In genomic region chr11:134632347-134633119, GRCh38 we compare ENCODE assay signal across 19 cellular contexts.
"Had no signal": no experiment of that assay in that cellular context is flagged by ENCODE, and none has a peak within 500 bp of the region (broad histone marks: within the 10 kb centered on the region; RNA-seq: fewer than 3 reads in every experiment).

No MANE protein-coding gene starts in this region.

- H3K27me3 Mint-ChIP-seq: activated CD4-positive, alpha-beta T cell treated with anti-CD3 and anti-CD28 coated beads, Interleukin-2, amount 10 ng/mL, durations not matched to agents 7 days and 5 days; activated naive CD8-positive, alpha-beta T cell treated with anti-CD3 and anti-CD28 coated beads for 36 hours had no signal

- H3K4me3 Mint-ChIP-seq: activated CD4-positive, alpha-beta T cell treated with anti-CD3 and anti-CD28 coated beads, Interleukin-2, amount 10 ng/mL, durations not matched to agents 7 days and 5 days; activated CD8-positive, alpha-beta T cell treated with anti-CD3 and anti-CD28 coated beads for 36 hours; activated naive CD8-positive, alpha-beta T cell treated with anti-CD3 and anti-CD28 coated beads for 36 hours; central memory CD8-positive, alpha-beta T cell; naive thymus-derived CD8-positive, alpha-beta T cell; T-cell; T-helper 2 cell treated with Interferon-gamma antibody and Interleukin-4, amounts not matched to agents 5 μg/mL and 100 μg/mL, for 36 hours had no signal

- H3K4me1 Mint-ChIP-seq: activated CD4-positive, alpha-beta T cell treated with anti-CD3 and anti-CD28 coated beads, Interleukin-2, amount 10 ng/mL, durations not matched to agents 7 days and 5 days; activated naive CD8-positive, alpha-beta T cell treated with anti-CD3 and anti-CD28 coated beads for 36 hours; central memory CD8-positive, alpha-beta T cell; naive thymus-derived CD8-positive, alpha-beta T cell; T-cell had no signal

- H3K27ac Mint-ChIP-seq: activated CD4-positive, alpha-beta T cell treated with anti-CD3 and anti-CD28 coated beads, Interleukin-2, amount 10 ng/mL, durations not matched to agents 7 days and 5 days; activated CD8-positive, alpha-beta T cell treated with anti-CD3 and anti-CD28 coated beads for 36 hours; activated naive CD8-positive, alpha-beta T cell treated with anti-CD3 and anti-CD28 coated beads for 36 hours; naive thymus-derived CD8-positive, alpha-beta T cell; T-cell; T-helper 2 cell treated with Interferon-gamma antibody and Interleukin-4, amounts not matched to agents 5 μg/mL and 100 μg/mL, for 36 hours had no signal

- H3K9me3 Mint-ChIP-seq: activated CD4-positive, alpha-beta T cell treated with anti-CD3 and anti-CD28 coated beads, Interleukin-2, amount 10 ng/mL, durations not matched to agents 7 days and 5 days; activated CD8-positive, alpha-beta T cell treated with anti-CD3 and anti-CD28 coated beads for 36 hours; central memory CD8-positive, alpha-beta T cell; naive thymus-derived CD8-positive, alpha-beta T cell; T-helper 2 cell treated with Interferon-gamma antibody and Interleukin-4, amounts not matched to agents 5 μg/mL and 100 μg/mL, for 36 hours had no signal

- H3K36me3 Mint-ChIP-seq: activated naive CD8-positive, alpha-beta T cell treated with anti-CD3 and anti-CD28 coated beads for 36 hours; naive thymus-derived CD8-positive, alpha-beta T cell; T-cell had no signal

- ATAC-seq: activated CD8-positive, alpha-beta T cell treated with anti-CD3 and anti-CD28 coated beads for 36 hours; gastroesophageal sphincter; lower lobe of right lung; naive thymus-derived CD8-positive, alpha-beta T cell; right lobe of liver; stimulated activated naive CD8-positive, alpha-beta T cell treated with anti-CD3 and anti-CD28 coated beads, Interleukin-15, Interleukin-2, amounts not matched to agents 100 U/mL and 50 U/mL, for 24 hours; T-cell; upper lobe of right lung had no signal

- DNase-seq: activated CD4-positive, alpha-beta T cell treated with anti-CD3 and anti-CD28 coated beads, Interleukin-2, amount 10 ng/mL, durations not matched to agents 7 days and 5 days; activated CD4-positive, CD25-positive, alpha-beta regulatory T cell treated with anti-CD3 and anti-CD28 coated beads, Interleukin-2, amount 50 U/mL, for 72 hours; activated CD8-positive, alpha-beta T cell treated with anti-CD3 and anti-CD28 coated beads for 36 hours; activated naive CD4-positive, alpha-beta T cell; activated naive CD8-positive, alpha-beta T cell treated with anti-CD3 and anti-CD28 coated beads for 36 hours; activated T-cell treated with anti-CD3 and anti-CD28 coated beads, Interleukin-2, amount 50 U/mL, for 1 hour; hypothalamus; lower lobe of right lung; mesendoderm; naive thymus-derived CD8-positive, alpha-beta T cell; right lobe of liver; stimulated activated CD4-positive, alpha-beta T cell treated with anti-CD3 and anti-CD28 coated beads, Interleukin-2, amount 100 ng/mL, for 48 hours; stimulated activated CD8-positive, alpha-beta memory T cell treated with anti-CD3 and anti-CD28 coated beads, Interleukin-4, amount 100 ng/mL, for 48 hours; stimulated activated naive CD8-positive, alpha-beta T cell treated with anti-CD3 and anti-CD28 coated beads, Interleukin-15, Interleukin-2, amounts not matched to agents 100 U/mL and 50 U/mL, for 24 hours; T-cell; upper lobe of right lung had no signal
